ENCODE assay signal across 8 cellular contexts in the genomic region with DNA sequence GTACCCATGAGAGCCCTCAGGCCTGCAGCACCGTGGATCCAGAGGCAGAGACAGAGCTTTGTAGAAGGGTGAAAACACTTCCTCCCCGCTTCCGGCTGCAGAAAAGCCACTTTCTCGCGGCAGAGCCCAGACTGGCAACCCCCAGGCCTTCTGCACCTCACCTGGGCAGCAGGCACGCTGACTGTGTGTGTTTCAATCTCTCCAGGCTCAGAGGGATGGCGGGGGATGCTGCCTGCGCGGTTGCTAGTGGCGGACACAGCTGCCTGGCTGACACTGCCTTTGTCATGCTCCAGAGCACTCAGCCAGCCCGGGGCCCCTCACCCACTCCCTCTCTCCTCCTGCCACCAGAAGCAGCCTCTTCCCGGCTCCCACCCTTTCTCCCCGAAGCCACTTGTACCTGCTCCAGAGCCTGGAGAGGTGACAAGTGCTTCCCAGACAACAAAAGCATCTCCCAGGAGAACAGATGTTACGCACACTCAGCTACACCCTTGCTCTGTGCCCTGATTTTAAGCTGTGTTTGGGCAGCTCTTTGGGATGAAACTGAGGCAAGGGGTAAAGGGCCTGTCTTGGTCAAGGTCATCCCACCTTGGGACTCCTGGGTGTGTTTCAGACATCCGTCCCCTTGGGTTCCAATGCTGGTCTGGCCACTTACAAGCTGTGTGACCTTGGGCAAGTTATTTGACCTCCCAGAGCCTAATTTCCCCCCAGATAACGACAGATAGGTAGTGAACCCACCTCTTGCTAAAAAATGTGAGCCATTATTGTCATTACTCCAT. TPM values are rescaled to one million over a fixed set of nuclear protein-coding genes. Genes with fewer than 3 reads are reported as not detected.
DNase-seq lines count a peak whose midpoint lies in the region; ATAC-seq, FAIRE-seq and TF ChIP-seq lines count a peak whose summit lies in the region.

No MANE protein-coding gene starts in this region.

- ATAC-seq in activated CD4-positive, alpha-beta T cell treated with anti-CD3 and anti-CD28 coated beads for 36 hours: peak; percentile 8
- no peak for ATAC-seq in GM18858 (IDR thresholded peaks at IDR 0.05; ENCODE audit: unreplicated experiment)

- POLR2A ChIA-PET in activated CD4-positive, alpha-beta T cell treated with anti-CD3 and anti-CD28 coated beads for 36 hours (lab: Charles Lee): interaction anchor here (0.6 to 3.4 kb wide), 6 partner anchors 16 to 152 kb away, joined by 3 to 12 read pairs (median 6); no protein-coding TSS in a partner anchor

- CTCF ChIA-PET in activated CD4-positive, alpha-beta T cell treated with anti-CD3 and anti-CD28 coated beads for 36 hours (lab: Charles Lee): interaction anchor here (0.6 to 8.5 kb wide), 12 partner anchors 10 to 96 kb away, joined by 3 to 41 read pairs (median 4); no protein-coding TSS in a partner anchor

- H3K4me1 ChIP-seq in mononuclear cell (ENCODE audit: insufficient read depth, low read length): peaks cover 23% of the 10 kb centered on the region
- H3K4me1 ChIP-seq in vagina: no peaks in the 10 kb centered on the region

- peak; percentile 67 for DNase-seq in activated CD4-positive, alpha-beta T cell treated with anti-CD3 and anti-CD28 coated beads for 36 hours
- no peak for DNase-seq in activated CD4-positive, alpha-beta T cell treated with anti-CD3 and anti-CD28 coated beads for 1 hour
- DNase-seq in SK-N-DZ (ENCODE audit: low spot score) (peak; percentile 66), bronchial epithelial cell (ENCODE audit: low read depth) (no peak), vagina (ENCODE audit: extremely low spot score in 2 of 2) (peak in 1 of 2 donors; percentile 87), HuH-7.5 (ENCODE audit: low spot score) (no peak)

- H3K36me3 ChIP-seq in bronchial epithelial cell (ENCODE audit: control insufficient read depth, insufficient read depth, low read length): no peaks in the 10 kb centered on the region
- no peaks in the 10 kb centered on the region for H3K36me3 ChIP-seq in vagina

- no peaks in the 10 kb centered on the region for H3K27me3 Mint-ChIP-seq in activated CD4-positive, alpha-beta T cell treated with anti-CD3 and anti-CD28 coated beads for 36 hours

- H3K27ac Mint-ChIP-seq in activated CD4-positive, alpha-beta T cell treated with anti-CD3 and anti-CD28 coated beads for 36 hours: peak overlapping the region; percentile 99

- peak overlapping the region; percentile 96 for H3K4me3 Mint-ChIP-seq in activated CD4-positive, alpha-beta T cell treated with anti-CD3 and anti-CD28 coated beads for 36 hours

- no peak for TF ChIP-seq CTCF in bronchial epithelial cell (IDR thresholded peaks at IDR 0.05; ENCODE audit: insufficient read depth, low read length, severe bottlenecking)
- TF ChIP-seq CTCF in vagina (IDR thresholded peaks at IDR 0.05): no peak

- peaks cover 29% of the 10 kb centered on the region for H3K36me3 Mint-ChIP-seq in activated CD4-positive, alpha-beta T cell treated with anti-CD3 and anti-CD28 coated beads for 36 hours (ENCODE audit: low read depth)

- FAIRE-seq in bronchial epithelial cell (lab: Jason Lieb, UNC): no peak

- H3K9me3 Mint-ChIP-seq in activated CD4-positive, alpha-beta T cell treated with anti-CD3 and anti-CD28 coated beads for 36 hours (ENCODE audit: low read depth): peaks cover 5% of the 10 kb centered on the region

- H3K27me3 ChIP-seq in bronchial epithelial cell (ENCODE audit: control insufficient read depth, insufficient read depth, low read length) (no peaks in the 10 kb centered on the region), mononuclear cell (ENCODE audit: insufficient read depth, low read length) (no peaks in the 10 kb centered on the region), vagina (no peaks in the 10 kb centered on the region)

- intact Hi-C loops in activated CD4-positive, alpha-beta T cell treated with anti-CD3 and anti-CD28 coated beads for 36 hours (cut with DNase I, micrococcal nuclease): loop anchor here (1.0 to 5.0 kb wide), 22 partner anchors 9 to 1284 kb away; partner anchors contain the start of genes PAM16 (in 2 of the 2), ROGDI (in 2 of the 2), ADCY9 (in 1 of the 2) and CDIP1 (in 1 of the 2)
- intact Hi-C loops in vagina (cut with DNase I): no loop called here

- no peaks in the 10 kb centered on the region for H3K9me3 ChIP-seq in mononuclear cell (ENCODE audit: low read depth, low read length)
- no peaks in the 10 kb centered on the region for H3K9me3 ChIP-seq in vagina

- H3K4me1 Mint-ChIP-seq in activated CD4-positive, alpha-beta T cell treated with anti-CD3 and anti-CD28 coated beads for 36 hours: peaks cover 30% of the 10 kb centered on the region

- H3K27ac ChIP-seq in vagina: peak overlapping the region; percentile 62

- no peak for TF ChIP-seq POLR2A in vagina (IDR thresholded peaks at IDR 0.05)

- H3K4me3 ChIP-seq in bronchial epithelial cell (ENCODE audit: low read depth, low read length): peak overlapping the region; percentile 47
- H3K4me3 ChIP-seq in mononuclear cell (ENCODE audit: low read length): peak overlapping the region; percentile 45
- H3K4me3 ChIP-seq in vagina: peak overlapping the region; percentile 42 to 46

RNA-seq across cellular contexts. Expression of gene GLIS2, which starts 9.2 kb away (rescaled TPM):
- under 1 TPM; 0.27 to 0.30 TPM for total RNA-seq in activated CD4-positive, alpha-beta T cell treated with anti-CD3 and anti-CD28 coated beads for 36 hours
- 4.4 and 4.5 TPM in 2 replicates for polyA plus RNA-seq in SK-N-DZ (2014; cell fraction: cytosol; rRNA removed)
- 2.7 and 7.0 TPM in 2 replicates for polyA plus RNA-seq in SK-N-DZ (2014; cell fraction: nucleus; rRNA removed)
- 0.53 and 0.77 TPM in 2 replicates for total RNA-seq in bronchial epithelial cell
- under 0.01 TPM for total RNA-seq in mononuclear cell
- total RNA-seq in vagina: 6.9 TPM

RNA-seq across cellular contexts. Expression of gene TFAP4, which starts 33.8 kb away (rescaled TPM):
- total RNA-seq in activated CD4-positive, alpha-beta T cell treated with anti-CD3 and anti-CD28 coated beads for 36 hours: 10 to 100 TPM; 31.0 to 42.4 TPM
- polyA plus RNA-seq in SK-N-DZ (2014; cell fraction: cytosol; rRNA removed): 26.4 and 28.4 TPM in 2 replicates
- 29.5 and 31.0 TPM in 2 replicates for polyA plus RNA-seq in SK-N-DZ (2014; cell fraction: nucleus; rRNA removed)
- 3.7 and 11.8 TPM in 2 replicates for total RNA-seq in bronchial epithelial cell
- 5.8 TPM for total RNA-seq in mononuclear cell
- 6.9 TPM for total RNA-seq in vagina

RNA-seq across cellular contexts. Expression of gene PAM16, which starts 44.5 kb away (rescaled TPM):
- 10 to 100 TPM; 62.8 to 67.8 TPM for total RNA-seq in activated CD4-positive, alpha-beta T cell treated with anti-CD3 and anti-CD28 coated beads for 36 hours
- polyA plus RNA-seq in SK-N-DZ (2014; cell fraction: cytosol; rRNA removed): 187 and 191 TPM in 2 replicates
- 181 and 215 TPM in 2 replicates for polyA plus RNA-seq in SK-N-DZ (2014; cell fraction: nucleus; rRNA removed)
- total RNA-seq in bronchial epithelial cell: 50.3 and 54.8 TPM in 2 replicates
- total RNA-seq in mononuclear cell: 5.4 TPM
- total RNA-seq in vagina: 76.1 TPM

Comparison
In these comparisons a context has a peak if more than half of its experiments do, and no peak if none do; other contexts are left out.
1. DNase-seq: peak in activated CD4-positive, alpha-beta T cell treated with anti-CD3 and anti-CD28 coated beads for 36 hours (single experiment) and SK-N-DZ (single experiment); none in activated CD4-positive, alpha-beta T cell treated with anti-CD3 and anti-CD28 coated beads for 1 hour (single experiment), bronchial epithelial cell (single experiment) and HuH-7.5 (single experiment).
2. Peak in every context shown above with its lines, with median percentiles within 50 percentile points of each other: H3K4me3 ChIP-seq.